ENCODE assay signal across 21 cellular contexts in the genomic region with DNA sequence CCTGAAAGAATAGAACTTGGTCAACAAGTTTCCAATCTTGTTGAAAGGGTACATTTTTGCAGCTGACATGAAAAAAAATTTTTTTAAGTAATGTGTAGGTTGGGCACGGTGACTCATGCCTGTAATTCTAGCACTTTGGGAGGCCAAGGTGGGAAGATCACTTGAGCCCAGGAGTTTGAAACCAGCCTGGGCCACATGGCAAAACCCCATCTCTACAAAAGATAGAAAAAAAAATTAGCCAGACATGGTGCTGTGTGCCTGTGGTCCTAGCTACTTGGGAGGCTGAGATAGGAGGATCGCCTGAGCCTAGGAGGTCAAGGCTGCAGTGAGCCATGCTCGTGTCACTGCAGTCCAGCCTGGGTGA. TPM values are rescaled to one million over a fixed set of nuclear protein-coding genes. Genes with fewer than 3 reads are reported as not detected.
DNase-seq lines count a peak whose midpoint lies in the region; ATAC-seq and TF ChIP-seq lines count a peak whose summit lies in the region.
"Had no signal": no experiment of that assay in that cellular context is flagged by ENCODE, and none has a peak within 500 bp of the region (broad histone marks: within the 10 kb centered on the region; RNA-seq: fewer than 3 reads in every experiment).

No MANE protein-coding gene starts in this region.

- no peak for TF ChIP-seq POLR2A in suprapubic skin (IDR thresholded peaks at IDR 0.05)

- TF ChIP-seq CTCF in foreskin keratinocyte (conservative IDR thresholded peaks at IDR 0.05) (no peak), tibial artery (IDR thresholded peaks at IDR 0.05) (no peak), suprapubic skin (IDR thresholded peaks at IDR 0.05) (no peak)

- no peaks in the 10 kb centered on the region for H3K9me3 ChIP-seq in tibial artery
- H3K9me3 ChIP-seq in suprapubic skin = no peaks in the 10 kb centered on the region
- H3K9me3 ChIP-seq: Peyer's patch had no signal

- WGBS in suprapubic skin = 83% methylated on average over 3 of the region's 3 CpGs

- H3K4me3 ChIP-seq in tibial artery (no peak overlapping the region), suprapubic skin (no peak overlapping the region)
- H3K4me3 ChIP-seq: esophagus muscularis mucosa, heart left ventricle, Peyer's patch had no signal

- ATAC-seq in foreskin keratinocyte = peak; percentile 30
- ATAC-seq: heart left ventricle, T-cell had no signal

- TF ChIP-seq EP300 in suprapubic skin (IDR thresholded peaks at IDR 0.05) = no peak

- H3K27me3 ChIP-seq in foreskin keratinocyte = no peaks in the 10 kb centered on the region
- H3K27me3 ChIP-seq in tibial artery = no peaks in the 10 kb centered on the region
- H3K27me3 ChIP-seq in suprapubic skin = no peaks in the 10 kb centered on the region
- H3K27me3 ChIP-seq: esophagus muscularis mucosa, heart left ventricle, Peyer's patch had no signal

- H3K4me1 ChIP-seq in foreskin keratinocyte = peaks cover 15% of the 10 kb centered on the region
- H3K4me1 ChIP-seq in tibial artery = peaks cover 0 to 15% (median 11%) of the 10 kb centered on the region in 4 donors
- peaks cover 6% of the 10 kb centered on the region for H3K4me1 ChIP-seq in suprapubic skin
- H3K4me1 ChIP-seq: esophagus muscularis mucosa, Peyer's patch had no signal

- peak; percentile 58 for DNase-seq in stimulated activated naive CD4-positive, alpha-beta T cell treated with Interleukin-2 at 50 U/mL for 16 hours (lab: John Stamatoyannopoulos, UW)
- no peak for DNase-seq in stimulated activated naive CD4-positive, alpha-beta T cell (lab: John Stamatoyannopoulos, UW)
- peak; percentile 15 for DNase-seq in LHCN-M2 (ENCODE audit: low read depth)
- DNase-seq in foreskin keratinocyte = no peak
- DNase-seq in cardiac septum (ENCODE audit: low spot score) = no peak
- no peak for DNase-seq in NCI-H128 (lab: John Stamatoyannopoulos, UW; ENCODE audit: unreplicated experiment)
- DNase-seq in tibial artery = no peak
- no peak for DNase-seq in suprapubic skin (ENCODE audit: low spot score in 2 of 2)
- DNase-seq: anterior cingulate cortex, cortex of kidney, DND-41, heart left ventricle, kidney glomerular epithelial cell, midbrain, NCI-H1694 treated with DMSO at 0.1 percent for 48 hours, NCI-H524, Peyer's patch, small intestine, T-cell had no signal

- H3K27ac ChIP-seq in foreskin keratinocyte (no peak overlapping the region), tibial artery (no peak overlapping the region), suprapubic skin (no peak overlapping the region)
- H3K27ac ChIP-seq: esophagus muscularis mucosa, heart left ventricle, KMS-11, Peyer's patch had no signal

- intact Hi-C loops in cardiac septum (cut with DNase I) = no loop called here
- intact Hi-C loops in tibial artery (cut with DNase I; ENCODE audit: low total_unique reads) = no loop called here

- H3K36me3 ChIP-seq in tibial artery (no peaks in the 10 kb centered on the region), suprapubic skin (no peaks in the 10 kb centered on the region)
- H3K36me3 ChIP-seq: esophagus muscularis mucosa, heart left ventricle, Peyer's patch had no signal

RNA-seq across cellular contexts. Expression of a gene that starts 15.6 kb away (rescaled TPM):
- total RNA-seq in LHCN-M2 (2014; rRNA removed) = 22.3 and 27.4 TPM in 2 replicates
- 20.6 TPM for polyA plus RNA-seq in LHCN-M2 (2012)
- 26.0 and 29.4 TPM in 2 replicates for total RNA-seq in foreskin keratinocyte
- 19.2 and 22.3 TPM in 2 replicates for polyA plus RNA-seq in foreskin keratinocyte
- 12.0 TPM for total RNA-seq in cardiac septum
- total RNA-seq in suprapubic skin = 10 to 100 TPM; 11.9 to 39.3 (median 15.1) TPM

Comparison
In these comparisons a context has a peak if more than half of its experiments do, and no peak if none do; other contexts are left out.
1. DNase-seq: peak in stimulated activated naive CD4-positive, alpha-beta T cell treated with Interleukin-2 at 50 U/mL for 16 hours (single experiment) and LHCN-M2 (single experiment); none in stimulated activated naive CD4-positive, alpha-beta T cell (0 of 6), foreskin keratinocyte (0 of 2), cardiac septum (single experiment), NCI-H128 (single experiment), tibial artery (0 of 2) and suprapubic skin (0 of 2).